Comparison of ENCODE assay signal across 22 cellular contexts in genomic region chr10:121281576-121281975, GRCh38.
DNase-seq lines count a peak whose midpoint lies in the region; ATAC-seq, FAIRE-seq and TF ChIP-seq lines count a peak whose summit lies in the region.
"Had no signal": no experiment of that assay in that cellular context is flagged by ENCODE, and none has a peak within 500 bp of the region (broad histone marks: within the 10 kb centered on the region; RNA-seq: fewer than 3 reads in every experiment).

No MANE protein-coding gene starts in this region.

- H3K27ac ChIP-seq in breast epithelium (no peak overlapping the region), mucosa of rectum (ENCODE audit: low read depth in 2 of 2, low read length in 2 of 2) (peak overlapping the region; percentile 57 to 80), pancreas (no peak overlapping the region), left lung (no peak overlapping the region)
- H3K27ac ChIP-seq: HL-60, SJCRH30 had no signal

- CTCF ChIA-PET in MCF 10A (lab: Yijun Ruan, JAX), result interaction anchor here (1.4 kb wide), 1 partner anchor 9 kb away, joined by 5 read pairs; no protein-coding TSS in a partner anchor

- H3K4me1 ChIP-seq in breast epithelium, result no peaks in the 10 kb centered on the region
- peaks cover 6 to 38% of the 10 kb centered on the region in 2 donors for H3K4me1 ChIP-seq in mucosa of rectum (ENCODE audit: control insufficient read depth in 2 of 2, insufficient read depth in 2 of 2, low read length in 2 of 2)
- no peaks in the 10 kb centered on the region for H3K4me1 ChIP-seq in pancreas
- H3K4me1 ChIP-seq in left lung, result no peaks in the 10 kb centered on the region
- H3K4me1 ChIP-seq: HAP-1 had no signal

- 50 to 56% methylated on average over 2 of the region's 2 CpGs for WGBS in pancreas, 2 donors

- FAIRE-seq in pancreas (lab: Jason Lieb, UNC), result no peak
- FAIRE-seq: HTR-8/SVneo had no signal

- no peak overlapping the region for H3K9ac ChIP-seq in mucosa of rectum (ENCODE audit: low read depth in 1 of 2, low read length in 2 of 2)

- no peak overlapping the region for H3K4me3 Mint-ChIP-seq in MCF 10A (ENCODE audit: unreplicated experiment)
- H3K4me3 Mint-ChIP-seq: CD4-positive, alpha-beta memory T cell; IgD-negative memory B cell had no signal

- H3K27me3 ChIP-seq in breast epithelium (peaks cover 0 to 5% of the 10 kb centered on the region in 2 donors), mucosa of rectum (ENCODE audit: control insufficient read depth in 2 of 2, insufficient read depth in 2 of 2, low read length in 2 of 2) (no peaks in the 10 kb centered on the region), pancreas (no peaks in the 10 kb centered on the region), left lung (no peaks in the 10 kb centered on the region)
- H3K27me3 ChIP-seq: SJCRH30 had no signal

- intact Hi-C loops in MCF 10A (cut with micrococcal nuclease) (no loop called here), breast epithelium (cut with DNase I; ENCODE audit: low total_unique reads) (no loop called here), pancreas (cut with DNase I) (no loop called here), left lung (cut with DNase I) (no loop called here)

- ATAC-seq in pancreas (no peak), HG03025 (IDR thresholded peaks at IDR 0.05; ENCODE audit: low FRiP score, unreplicated experiment) (no peak), left lung (no peak)

- H3K36me3 ChIP-seq in breast epithelium (no peaks in the 10 kb centered on the region), mucosa of rectum (ENCODE audit: control insufficient read depth in 2 of 2, insufficient read depth in 2 of 2, low read length in 2 of 2) (no peaks in the 10 kb centered on the region), pancreas (no peaks in the 10 kb centered on the region), left lung (no peaks in the 10 kb centered on the region)
- H3K36me3 ChIP-seq: HAP-1, SJCRH30 had no signal

- no peaks in the 10 kb centered on the region for H3K27me3 Mint-ChIP-seq in MCF 10A (ENCODE audit: insufficient read depth, unreplicated experiment)
- H3K27me3 Mint-ChIP-seq: CD4-positive, alpha-beta memory T cell had no signal

- H3K27ac Mint-ChIP-seq in MCF 10A (ENCODE audit: low read depth, unreplicated experiment), result no peak overlapping the region
- H3K27ac Mint-ChIP-seq: CD4-positive, alpha-beta memory T cell; IgD-negative memory B cell had no signal

- peaks cover 14% of the 10 kb centered on the region for H3K4me1 Mint-ChIP-seq in MCF 10A (ENCODE audit: insufficient read depth, unreplicated experiment)
- H3K4me1 Mint-ChIP-seq: CD4-positive, alpha-beta memory T cell; IgD-negative memory B cell had no signal

- POLR2A ChIA-PET in MCF 10A (lab: Yijun Ruan, JAX), result interaction anchor here (0.6 to 1.2 kb wide), 2 partner anchors 18 to 25 kb away, joined by 3 to 4 read pairs; no protein-coding TSS in a partner anchor

- H3K9me3 Mint-ChIP-seq in MCF 10A (ENCODE audit: unreplicated experiment), result no peaks in the 10 kb centered on the region

- TF ChIP-seq CTCF in MCF 10A (IDR thresholded peaks at IDR 0.05; ENCODE audit: unreplicated experiment), result no peak
- no peak for TF ChIP-seq CTCF in breast epithelium (IDR thresholded peaks at IDR 0.05)
- TF ChIP-seq CTCF in choroid plexus epithelial cell (conservative IDR thresholded peaks at IDR 0.05; ENCODE audit: low read depth, low read length), result no peak
- no peak for TF ChIP-seq CTCF in pancreas (IDR thresholded peaks at IDR 0.05)
- TF ChIP-seq CTCF in left lung (IDR thresholded peaks at IDR 0.05), result no peak

- H3K4me3 ChIP-seq in breast epithelium (no peak overlapping the region), choroid plexus epithelial cell (ENCODE audit: low read depth, low read length) (no peak overlapping the region), mucosa of rectum (ENCODE audit: low read length in 2 of 2) (no peak overlapping the region), pancreas (no peak overlapping the region), left lung (no peak overlapping the region)
- H3K4me3 ChIP-seq: HAP-1, SJCRH30 had no signal

- BruUV-seq in MCF 10A (replicated peaks; lab: Mats Ljungman, UMichigan), result no TSS peak

- no peaks in the 10 kb centered on the region for H3K9me3 ChIP-seq in breast epithelium
- no peaks in the 10 kb centered on the region for H3K9me3 ChIP-seq in mucosa of rectum (ENCODE audit: control insufficient read depth in 2 of 2, low read length in 2 of 2)
- H3K9me3 ChIP-seq in pancreas, result no peaks in the 10 kb centered on the region
- no peaks in the 10 kb centered on the region for H3K9me3 ChIP-seq in left lung
- H3K9me3 ChIP-seq: HAP-1 had no signal

- no peaks in the 10 kb centered on the region for H3K36me3 Mint-ChIP-seq in MCF 10A (ENCODE audit: insufficient read depth, unreplicated experiment)
- H3K36me3 Mint-ChIP-seq: CD4-positive, alpha-beta memory T cell; IgD-negative memory B cell had no signal

- no peak for TF ChIP-seq POLR2A in breast epithelium (IDR thresholded peaks at IDR 0.05)

- DNase-seq in MCF 10A (ENCODE audit: unreplicated experiment) (peak; percentile 13), breast epithelium (ENCODE audit: low spot score in 2 of 2) (no peak), choroid plexus epithelial cell (ENCODE audit: low read depth) (peak; percentile 5), pancreas (no peak), left lung (no peak), GM19240 (ENCODE audit: insufficient read length, low spot score) (no peak)
- DNase-seq: 8988T; CD4-positive, alpha-beta memory T cell; DMS79; NCI-H1105 treated with DMSO at 0.1 percent for 48 hours; NCI-H1694 treated with DMSO at 0.1 percent for 48 hours; NCI-H446 treated with DMSO at 0.1 percent for 48 hours; NCI-H748 treated with DMSO at 0.1 percent for 48 hours; OCI-M1; RPMI8226 had no signal

Comparison
In these comparisons a context has a peak if more than half of its experiments do, and no peak if none do; other contexts are left out.
1. DNase-seq: peak in MCF 10A (single experiment) and choroid plexus epithelial cell (single experiment); none in breast epithelium (0 of 2), pancreas (0 of 6), left lung (0 of 2) and GM19240 (single experiment).
2. H3K27ac ChIP-seq: peak in mucosa of rectum (2 of 2); none in breast epithelium (0 of 2), pancreas (0 of 4) and left lung (0 of 2).